Comparison of ENCODE assay signal across 23 cellular contexts in genomic region chr10:4830546-4830945, GRCh38. TPM values are rescaled to one million over a fixed set of nuclear protein-coding genes. Genes with fewer than 3 reads are reported as not detected.
"Had no signal": no experiment of that assay in that cellular context is flagged by ENCODE, and none has a peak within 500 bp of the region (broad histone marks: within the 10 kb centered on the region; RNA-seq: fewer than 3 reads in every experiment).

No MANE protein-coding gene starts in this region.

- DNase-seq: KBM-7, MV-4-11, NCI-H1048, NCI-H1105, NCI-H1417, NCI-H1436 treated with DMSO at 0.1 percent for 48 hours, NCI-H1694, NCI-H187 treated with DMSO at 0.1 percent for 48 hours, NCI-H2029 treated with DMSO at 0.1 percent for 48 hours, NCI-H2171 treated with DMSO at 0.1 percent for 48 hours, NCI-H345, NCI-H446 treated with DMSO at 0.1 percent for 48 hours, NCI-H524, NCI-H526 treated with DMSO at 0.1 percent for 48 hours, NCI-H774, Right ventricle myocardium superior, RPMI8226, SIG-M5, SK-N-SH, SW 1271 had no signal

- H3K9me3 ChIP-seq: SK-N-SH had no signal

- H3K27me3 ChIP-seq: SJSA1 had no signal

- H3K27ac ChIP-seq: SJSA1 had no signal

RNA-seq across cellular contexts. Expression of gene AKR1E2, which starts 4.5 kb away (rescaled TPM):
- total RNA-seq: LHCN-M2, MCF 10A had no signal
